In genomic region chr7:66348959-66349358, GRCh38 we compare ENCODE assay signal across 16 cellular contexts.
A peak's percentile ranks its signal among the peaks of the same experiment; 100 is the strongest.
DNase-seq lines count a peak whose midpoint lies in the region; ATAC-seq, FAIRE-seq and TF ChIP-seq lines count a peak whose summit lies in the region.
"Had no signal": no experiment of that assay in that cellular context is flagged by ENCODE, and none has a peak within 500 bp of the region (broad histone marks: within the 10 kb centered on the region; RNA-seq: fewer than 3 reads in every experiment).

No MANE protein-coding gene starts in this region.

- H3K4me2 ChIP-seq in osteoblast (ENCODE audit: insufficient read depth, low read length) = peak overlapping the region; percentile 10

- H3K27me3 ChIP-seq in RWPE2 (ENCODE audit: insufficient read depth, poor library complexity, severe bottlenecking) (no peaks in the 10 kb centered on the region), esophagus (ENCODE audit: control insufficient read depth in 1 of 2, insufficient read depth in 2 of 2, low read length in 2 of 2) (no peaks in the 10 kb centered on the region), osteoblast (ENCODE audit: insufficient read depth, low read length) (no peaks in the 10 kb centered on the region)
- H3K27me3 ChIP-seq: adrenal gland, pancreas had no signal

- no peaks in the 10 kb centered on the region for H3K36me3 ChIP-seq in RWPE2 (ENCODE audit: low read depth)
- no peaks in the 10 kb centered on the region for H3K36me3 ChIP-seq in esophagus (ENCODE audit: control insufficient read depth in 2 of 2, insufficient read depth in 2 of 2, low read length in 1 of 2)
- no peaks in the 10 kb centered on the region for H3K36me3 ChIP-seq in osteoblast (ENCODE audit: insufficient read depth, low read length)
- H3K36me3 ChIP-seq: adrenal gland, pancreas had no signal

- H3K4me3 ChIP-seq in RWPE2 (ENCODE audit: severe bottlenecking) (no peak overlapping the region), esophagus (ENCODE audit: low read depth in 1 of 2, low read length in 2 of 2) (no peak overlapping the region), osteoblast (ENCODE audit: insufficient read depth, low read length) (no peak overlapping the region)
- H3K4me3 ChIP-seq: adrenal gland, GM12878, pancreas had no signal

- WGBS in esophagus, 2 donors = 51 to 62% methylated on average over 6 of the region's 6 CpGs

- H3K9me3 ChIP-seq in RWPE2 (ENCODE audit: severe bottlenecking) = no peaks in the 10 kb centered on the region
- H3K9me3 ChIP-seq in esophagus (ENCODE audit: control insufficient read depth in 2 of 2, insufficient read depth in 1 of 2, low read depth in 1 of 2, low read length in 1 of 2) = no peaks in the 10 kb centered on the region
- no peaks in the 10 kb centered on the region for H3K9me3 ChIP-seq in osteoblast (ENCODE audit: low read depth, low read length)
- H3K9me3 ChIP-seq: adrenal gland, pancreas had no signal

- ATAC-seq in RWPE2 (ENCODE audit: low read depth) (peak; percentile 15; the same call in 1 of the 3 replicates), GM21619 (IDR thresholded peaks at IDR 0.05; ENCODE audit: unreplicated experiment) (no peak), GM18520 (IDR thresholded peaks at IDR 0.05; ENCODE audit: unreplicated experiment) (no peak)
- ATAC-seq: GM12878, PC-3 had no signal

- H2AFZ ChIP-seq in osteoblast (ENCODE audit: low read length) = no peak overlapping the region

- peak; percentile 14 for FAIRE-seq in GM19239 (lab: Jason Lieb, UNC)
- FAIRE-seq: GM12878, pancreas had no signal

- no peak overlapping the region for H3K27ac ChIP-seq in RWPE2 (ENCODE audit: poor library complexity, severe bottlenecking)
- H3K27ac ChIP-seq in esophagus (ENCODE audit: low read depth in 2 of 2, low read length in 1 of 2) = peak overlapping the region; percentile 53 to 64
- H3K27ac ChIP-seq in osteoblast (ENCODE audit: low read depth, low read length) = no peak overlapping the region
- H3K27ac ChIP-seq: pancreas had no signal

- in situ Hi-C loops in G401 (cut with HindIII; ENCODE audit: low sequenced_read_pairs) = no loop called here

- H3K4me1 ChIP-seq in RWPE2 (ENCODE audit: insufficient read depth, poor library complexity, severe bottlenecking) (peaks cover 18% of the 10 kb centered on the region), esophagus (ENCODE audit: control insufficient read depth in 2 of 2, insufficient read depth in 2 of 2, low read length in 1 of 2) (peaks cover 0 to 13% of the 10 kb centered on the region in 2 donors), osteoblast (ENCODE audit: insufficient read depth, low read length) (peaks cover 26% of the 10 kb centered on the region)

- H4K20me1 ChIP-seq in osteoblast (ENCODE audit: insufficient read depth, low read length) = no peaks in the 10 kb centered on the region

- TF ChIP-seq CTCF in RWPE2 (IDR thresholded peaks at IDR 0.05; ENCODE audit: poor library complexity, severe bottlenecking) (no peak), osteoblast (IDR thresholded peaks at IDR 0.05; ENCODE audit: extremely low read depth, low read depth, low read length) (no peak)

- peaks cover 25% of the 10 kb centered on the region for H3K79me2 ChIP-seq in osteoblast (ENCODE audit: insufficient read depth, low read length)

- DNase-seq in GM19239 (ENCODE audit: insufficient read length, low spot score) (no peak), RWPE2 (ENCODE audit: low spot score) (no peak), osteoblast (ENCODE audit: insufficient read length, low spot score, missing footprints) (no peak), NCI-H526 (lab: John Stamatoyannopoulos, UW) (no peak), G401 (ENCODE audit: low spot score) (no peak)
- DNase-seq: activated T-cell treated with anti-CD3 and anti-CD28 coated beads, Interleukin-2, amount 50 U/mL, for 48 hours; adrenal gland; HFFc6; midbrain; NCI-H1105; pancreas; PC-3 had no signal

Comparison
In these comparisons a context has a peak if more than half of its experiments do, and no peak if none do; other contexts are left out.
1. H3K27ac ChIP-seq: peak in esophagus (2 of 2); none in RWPE2 (single experiment) and osteoblast (single experiment).